In the genomic region with DNA sequence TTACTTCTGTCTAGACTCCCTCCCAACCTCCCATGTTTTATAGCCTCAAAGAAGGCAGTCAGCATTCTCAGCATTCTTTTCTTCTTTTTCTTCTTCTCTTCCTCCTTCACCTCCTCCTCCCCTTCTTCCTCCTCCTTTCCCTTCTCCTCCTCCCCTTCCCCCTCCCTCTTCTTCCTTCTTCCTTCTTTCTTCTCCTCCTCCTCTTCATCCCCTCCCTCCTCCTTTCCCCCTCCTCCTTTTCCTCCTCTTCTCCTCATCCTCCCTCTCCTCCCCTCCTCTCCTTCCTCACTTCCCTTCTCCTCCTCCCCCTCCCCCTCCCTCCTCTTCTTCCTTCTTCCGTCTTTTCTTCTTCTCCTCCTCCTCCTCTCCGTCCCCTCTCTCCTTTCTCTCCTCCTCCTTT, we compare ENCODE assay signal across 1 cellular context.
TF ChIP-seq lines count a peak whose summit lies in the region.

No MANE protein-coding gene starts in this region.

TF ChIP-seq in GM12878, 131 proteins besides CTCF, POLR2A, EP300 and RAD21:
- TF ChIP-seq ETV6 (conservative IDR thresholded peaks at IDR 0.05 in 1 of 2, IDR thresholded peaks at IDR 0.05 in 1 of 2; ENCODE audit: borderline replicate concordance in 1 of 2, low read depth in 1 of 2) (no peak), BMI1 (IDR thresholded peaks at IDR 0.05; ENCODE audit: borderline replicate concordance) (no peak), ZNF592 (IDR thresholded peaks at IDR 0.05) (no peak), POLR2AphosphoS5 (IDR thresholded peaks at IDR 0.05; ENCODE audit: low read length) (no peak), TCF7 (IDR thresholded peaks at IDR 0.05; ENCODE audit: borderline replicate concordance) (no peak), NFXL1 (IDR thresholded peaks at IDR 0.05; ENCODE audit: borderline replicate concordance) (no peak), CREB1 (IDR thresholded peaks at IDR 0.05; ENCODE audit: low read depth) (no peak), POU2F2 (IDR thresholded peaks at IDR 0.05; ENCODE audit: borderline replicate concordance, low read depth, low read length) (no peak), MAX (IDR thresholded peaks at IDR 0.05; ENCODE audit: low read depth, low read length) (no peak), SIN3A (IDR thresholded peaks at IDR 0.05; ENCODE audit: low read depth, low read length) (no peak)
- TF ChIP-seq, protein P1, sequence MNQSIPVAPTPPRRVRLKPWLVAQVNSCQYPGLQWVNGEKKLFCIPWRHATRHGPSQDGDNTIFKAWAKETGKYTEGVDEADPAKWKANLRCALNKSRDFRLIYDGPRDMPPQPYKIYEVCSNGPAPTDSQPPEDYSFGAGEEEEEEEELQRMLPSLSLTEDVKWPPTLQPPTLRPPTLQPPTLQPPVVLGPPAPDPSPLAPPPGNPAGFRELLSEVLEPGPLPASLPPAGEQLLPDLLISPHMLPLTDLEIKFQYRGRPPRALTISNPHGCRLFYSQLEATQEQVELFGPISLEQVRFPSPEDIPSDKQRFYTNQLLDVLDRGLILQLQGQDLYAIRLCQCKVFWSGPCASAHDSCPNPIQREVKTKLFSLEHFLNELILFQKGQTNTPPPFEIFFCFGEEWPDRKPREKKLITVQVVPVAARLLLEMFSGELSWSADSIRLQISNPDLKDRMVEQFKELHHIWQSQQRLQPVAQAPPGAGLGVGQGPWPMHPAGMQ (IDR thresholded peaks at IDR 0.05; ENCODE audit: borderline replicate concordance): no peak
- TF ChIP-seq, protein P2, sequence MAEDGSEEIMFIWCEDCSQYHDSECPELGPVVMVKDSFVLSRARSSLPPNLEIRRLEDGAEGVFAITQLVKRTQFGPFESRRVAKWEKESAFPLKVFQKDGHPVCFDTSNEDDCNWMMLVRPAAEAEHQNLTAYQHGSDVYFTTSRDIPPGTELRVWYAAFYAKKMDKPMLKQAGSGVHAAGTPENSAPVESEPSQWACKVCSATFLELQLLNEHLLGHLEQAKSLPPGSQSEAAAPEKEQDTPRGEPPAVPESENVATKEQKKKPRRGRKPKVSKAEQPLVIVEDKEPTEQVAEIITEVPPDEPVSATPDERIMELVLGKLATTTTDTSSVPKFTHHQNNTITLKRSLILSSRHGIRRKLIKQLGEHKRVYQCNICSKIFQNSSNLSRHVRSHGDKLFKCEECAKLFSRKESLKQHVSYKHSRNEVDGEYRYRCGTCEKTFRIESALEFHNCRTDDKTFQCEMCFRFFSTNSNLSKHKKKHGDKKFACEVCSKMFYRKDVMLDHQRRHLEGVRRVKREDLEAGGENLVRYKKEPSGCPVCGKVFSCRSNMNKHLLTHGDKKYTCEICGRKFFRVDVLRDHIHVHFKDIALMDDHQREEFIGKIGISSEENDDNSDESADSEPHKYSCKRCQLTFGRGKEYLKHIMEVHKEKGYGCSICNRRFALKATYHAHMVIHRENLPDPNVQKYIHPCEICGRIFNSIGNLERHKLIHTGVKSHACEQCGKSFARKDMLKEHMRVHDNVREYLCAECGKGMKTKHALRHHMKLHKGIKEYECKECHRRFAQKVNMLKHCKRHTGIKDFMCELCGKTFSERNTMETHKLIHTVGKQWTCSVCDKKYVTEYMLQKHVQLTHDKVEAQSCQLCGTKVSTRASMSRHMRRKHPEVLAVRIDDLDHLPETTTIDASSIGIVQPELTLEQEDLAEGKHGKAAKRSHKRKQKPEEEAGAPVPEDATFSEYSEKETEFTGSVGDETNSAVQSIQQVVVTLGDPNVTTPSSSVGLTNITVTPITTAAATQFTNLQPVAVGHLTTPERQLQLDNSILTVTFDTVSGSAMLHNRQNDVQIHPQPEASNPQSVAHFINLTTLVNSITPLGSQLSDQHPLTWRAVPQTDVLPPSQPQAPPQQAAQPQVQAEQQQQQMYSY (CRISPR knock-in tag; IDR thresholded peaks at IDR 0.05): no peak
